Comparison of ENCODE assay signal across 1 cellular context in the genomic region with DNA sequence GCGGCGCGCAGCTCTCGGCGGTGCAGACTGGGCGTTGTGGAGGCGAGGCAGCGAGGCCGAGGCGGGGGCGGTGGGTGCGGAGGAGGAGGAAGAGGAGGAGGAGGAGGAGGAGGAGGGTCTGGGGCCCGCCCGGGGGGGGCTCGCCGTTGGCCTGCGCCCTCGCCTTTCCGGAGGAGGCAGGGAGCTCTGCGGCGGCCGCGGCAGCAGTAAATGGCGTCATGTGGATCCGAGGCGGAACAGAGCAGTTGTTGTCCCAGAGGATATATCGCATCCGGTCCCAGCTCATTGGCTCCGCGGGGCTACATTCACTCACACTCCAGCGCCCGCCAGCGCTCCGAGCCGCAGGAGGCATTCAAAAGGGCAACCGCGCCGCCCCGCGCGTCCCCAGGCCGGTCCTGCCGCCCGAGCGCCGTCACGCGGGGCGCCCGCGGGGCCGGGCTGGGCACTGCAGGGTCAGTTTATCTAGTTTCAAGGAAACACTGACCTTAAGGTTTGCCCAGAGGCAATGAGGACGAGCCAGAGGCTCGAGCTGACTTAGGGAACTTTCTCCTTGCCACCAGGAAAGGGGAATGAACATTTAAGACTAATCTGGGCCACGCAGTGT.
TF ChIP-seq lines count a peak whose summit lies in the region.

A gene with protein sequence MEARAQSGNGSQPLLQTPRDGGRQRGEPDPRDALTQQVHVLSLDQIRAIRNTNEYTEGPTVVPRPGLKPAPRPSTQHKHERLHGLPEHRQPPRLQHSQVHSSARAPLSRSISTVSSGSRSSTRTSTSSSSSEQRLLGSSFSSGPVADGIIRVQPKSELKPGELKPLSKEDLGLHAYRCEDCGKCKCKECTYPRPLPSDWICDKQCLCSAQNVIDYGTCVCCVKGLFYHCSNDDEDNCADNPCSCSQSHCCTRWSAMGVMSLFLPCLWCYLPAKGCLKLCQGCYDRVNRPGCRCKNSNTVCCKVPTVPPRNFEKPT (minus strand): TSS at position 29 of the 604 bp plus-strand sequence. CDS start 3,421 bp downstream, outside the sequence.

TF ChIP-seq in HepG2, 621 proteins besides CTCF, POLR2A, EP300 and RAD21 (continued from another document and continues in another):
- TF ChIP-seq ZNF589 (CRISPR knock-in tag; conservative IDR thresholded peaks at IDR 0.05): no peak
- TF ChIP-seq, protein P1, sequence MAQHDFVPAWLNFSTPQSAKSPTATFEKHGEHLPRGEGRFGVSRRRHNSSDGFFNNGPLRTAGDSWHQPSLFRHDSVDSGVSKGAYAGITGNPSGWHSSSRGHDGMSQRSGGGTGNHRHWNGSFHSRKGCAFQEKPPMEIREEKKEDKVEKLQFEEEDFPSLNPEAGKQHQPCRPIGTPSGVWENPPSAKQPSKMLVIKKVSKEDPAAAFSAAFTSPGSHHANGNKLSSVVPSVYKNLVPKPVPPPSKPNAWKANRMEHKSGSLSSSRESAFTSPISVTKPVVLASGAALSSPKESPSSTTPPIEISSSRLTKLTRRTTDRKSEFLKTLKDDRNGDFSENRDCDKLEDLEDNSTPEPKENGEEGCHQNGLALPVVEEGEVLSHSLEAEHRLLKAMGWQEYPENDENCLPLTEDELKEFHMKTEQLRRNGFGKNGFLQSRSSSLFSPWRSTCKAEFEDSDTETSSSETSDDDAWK (CRISPR knock-in tag; IDR thresholded peaks at IDR 0.05): no peak
- TF ChIP-seq, protein P2, sequence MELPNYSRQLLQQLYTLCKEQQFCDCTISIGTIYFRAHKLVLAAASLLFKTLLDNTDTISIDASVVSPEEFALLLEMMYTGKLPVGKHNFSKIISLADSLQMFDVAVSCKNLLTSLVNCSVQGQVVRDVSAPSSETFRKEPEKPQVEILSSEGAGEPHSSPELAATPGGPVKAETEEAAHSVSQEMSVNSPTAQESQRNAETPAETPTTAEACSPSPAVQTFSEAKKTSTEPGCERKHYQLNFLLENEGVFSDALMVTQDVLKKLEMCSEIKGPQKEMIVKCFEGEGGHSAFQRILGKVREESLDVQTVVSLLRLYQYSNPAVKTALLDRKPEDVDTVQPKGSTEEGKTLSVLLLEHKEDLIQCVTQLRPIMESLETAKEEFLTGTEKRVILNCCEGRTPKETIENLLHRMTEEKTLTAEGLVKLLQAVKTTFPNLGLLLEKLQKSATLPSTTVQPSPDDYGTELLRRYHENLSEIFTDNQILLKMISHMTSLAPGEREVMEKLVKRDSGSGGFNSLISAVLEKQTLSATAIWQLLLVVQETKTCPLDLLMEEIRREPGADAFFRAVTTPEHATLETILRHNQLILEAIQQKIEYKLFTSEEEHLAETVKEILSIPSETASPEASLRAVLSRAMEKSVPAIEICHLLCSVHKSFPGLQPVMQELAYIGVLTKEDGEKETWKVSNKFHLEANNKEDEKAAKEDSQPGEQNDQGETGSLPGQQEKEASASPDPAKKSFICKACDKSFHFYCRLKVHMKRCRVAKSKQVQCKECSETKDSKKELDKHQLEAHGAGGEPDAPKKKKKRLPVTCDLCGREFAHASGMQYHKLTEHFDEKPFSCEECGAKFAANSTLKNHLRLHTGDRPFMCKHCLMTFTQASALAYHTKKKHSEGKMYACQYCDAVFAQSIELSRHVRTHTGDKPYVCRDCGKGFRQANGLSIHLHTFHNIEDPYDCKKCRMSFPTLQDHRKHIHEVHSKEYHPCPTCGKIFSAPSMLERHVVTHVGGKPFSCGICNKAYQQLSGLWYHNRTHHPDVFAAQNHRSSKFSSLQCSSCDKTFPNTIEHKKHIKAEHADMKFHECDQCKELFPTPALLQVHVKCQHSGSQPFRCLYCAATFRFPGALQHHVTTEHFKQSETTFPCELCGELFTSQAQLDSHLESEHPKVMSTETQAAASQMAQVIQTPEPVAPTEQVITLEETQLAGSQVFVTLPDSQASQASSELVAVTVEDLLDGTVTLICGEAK (IDR thresholded peaks at IDR 0.05): no peak
- TF ChIP-seq, protein P2 (CRISPR knock-in tag; IDR thresholded peaks at IDR 0.05): no peak
- no peak for TF ChIP-seq ZBTB3 (CRISPR knock-in tag; IDR thresholded peaks at IDR 0.05; ENCODE audit: borderline replicate concordance, low read depth)
- TF ChIP-seq ZNF713 (CRISPR knock-in tag; IDR thresholded peaks at IDR 0.05): no peak
- TF ChIP-seq, protein P3, sequence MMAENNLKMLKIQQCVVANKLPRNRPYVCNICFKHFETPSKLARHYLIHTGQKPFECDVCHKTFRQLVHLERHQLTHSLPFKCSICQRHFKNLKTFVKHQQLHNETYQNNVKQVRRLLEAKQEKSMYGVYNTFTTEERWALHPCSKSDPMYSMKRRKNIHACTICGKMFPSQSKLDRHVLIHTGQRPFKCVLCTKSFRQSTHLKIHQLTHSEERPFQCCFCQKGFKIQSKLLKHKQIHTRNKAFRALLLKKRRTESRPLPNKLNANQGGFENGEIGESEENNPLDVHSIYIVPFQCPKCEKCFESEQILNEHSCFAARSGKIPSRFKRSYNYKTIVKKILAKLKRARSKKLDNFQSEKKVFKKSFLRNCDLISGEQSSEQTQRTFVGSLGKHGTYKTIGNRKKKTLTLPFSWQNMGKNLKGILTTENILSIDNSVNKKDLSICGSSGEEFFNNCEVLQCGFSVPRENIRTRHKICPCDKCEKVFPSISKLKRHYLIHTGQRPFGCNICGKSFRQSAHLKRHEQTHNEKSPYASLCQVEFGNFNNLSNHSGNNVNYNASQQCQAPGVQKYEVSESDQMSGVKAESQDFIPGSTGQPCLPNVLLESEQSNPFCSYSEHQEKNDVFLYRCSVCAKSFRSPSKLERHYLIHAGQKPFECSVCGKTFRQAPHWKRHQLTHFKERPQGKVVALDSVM (CRISPR knock-in tag; IDR thresholded peaks at IDR 0.05): peak; percentile 32; the same call in 1 of the 2 replicates
- TF ChIP-seq, protein P4, sequence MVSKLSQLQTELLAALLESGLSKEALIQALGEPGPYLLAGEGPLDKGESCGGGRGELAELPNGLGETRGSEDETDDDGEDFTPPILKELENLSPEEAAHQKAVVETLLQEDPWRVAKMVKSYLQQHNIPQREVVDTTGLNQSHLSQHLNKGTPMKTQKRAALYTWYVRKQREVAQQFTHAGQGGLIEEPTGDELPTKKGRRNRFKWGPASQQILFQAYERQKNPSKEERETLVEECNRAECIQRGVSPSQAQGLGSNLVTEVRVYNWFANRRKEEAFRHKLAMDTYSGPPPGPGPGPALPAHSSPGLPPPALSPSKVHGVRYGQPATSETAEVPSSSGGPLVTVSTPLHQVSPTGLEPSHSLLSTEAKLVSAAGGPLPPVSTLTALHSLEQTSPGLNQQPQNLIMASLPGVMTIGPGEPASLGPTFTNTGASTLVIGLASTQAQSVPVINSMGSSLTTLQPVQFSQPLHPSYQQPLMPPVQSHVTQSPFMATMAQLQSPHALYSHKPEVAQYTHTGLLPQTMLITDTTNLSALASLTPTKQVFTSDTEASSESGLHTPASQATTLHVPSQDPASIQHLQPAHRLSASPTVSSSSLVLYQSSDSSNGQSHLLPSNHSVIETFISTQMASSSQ (IDR thresholded peaks at IDR 0.05; ENCODE audit: low read depth): no peak
- TF ChIP-seq, protein P4 (CRISPR knock-in tag; IDR thresholded peaks at IDR 0.05; ENCODE audit: borderline replicate concordance): no peak
- no peak for TF ChIP-seq ZNF678 (CRISPR knock-in tag; IDR thresholded peaks at IDR 0.05)
- TF ChIP-seq ZMYM4 (CRISPR knock-in tag; IDR thresholded peaks at IDR 0.05): peak; percentile 81
- TF ChIP-seq, protein P5, sequence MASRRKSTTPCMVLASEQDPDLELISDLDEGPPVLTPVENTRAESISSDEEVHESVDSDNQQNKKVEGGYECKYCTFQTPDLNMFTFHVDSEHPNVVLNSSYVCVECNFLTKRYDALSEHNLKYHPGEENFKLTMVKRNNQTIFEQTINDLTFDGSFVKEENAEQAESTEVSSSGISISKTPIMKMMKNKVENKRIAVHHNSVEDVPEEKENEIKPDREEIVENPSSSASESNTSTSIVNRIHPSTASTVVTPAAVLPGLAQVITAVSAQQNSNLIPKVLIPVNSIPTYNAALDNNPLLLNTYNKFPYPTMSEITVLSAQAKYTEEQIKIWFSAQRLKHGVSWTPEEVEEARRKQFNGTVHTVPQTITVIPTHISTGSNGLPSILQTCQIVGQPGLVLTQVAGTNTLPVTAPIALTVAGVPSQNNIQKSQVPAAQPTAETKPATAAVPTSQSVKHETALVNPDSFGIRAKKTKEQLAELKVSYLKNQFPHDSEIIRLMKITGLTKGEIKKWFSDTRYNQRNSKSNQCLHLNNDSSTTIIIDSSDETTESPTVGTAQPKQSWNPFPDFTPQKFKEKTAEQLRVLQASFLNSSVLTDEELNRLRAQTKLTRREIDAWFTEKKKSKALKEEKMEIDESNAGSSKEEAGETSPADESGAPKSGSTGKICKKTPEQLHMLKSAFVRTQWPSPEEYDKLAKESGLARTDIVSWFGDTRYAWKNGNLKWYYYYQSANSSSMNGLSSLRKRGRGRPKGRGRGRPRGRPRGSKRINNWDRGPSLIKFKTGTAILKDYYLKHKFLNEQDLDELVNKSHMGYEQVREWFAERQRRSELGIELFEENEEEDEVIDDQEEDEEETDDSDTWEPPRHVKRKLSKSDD (CRISPR knock-in tag; IDR thresholded peaks at IDR 0.05; ENCODE audit: low read depth): no peak
- no peak for TF ChIP-seq CBX2 (IDR thresholded peaks at IDR 0.05; ENCODE audit: low read depth, low read length)
- no peak for TF ChIP-seq CBX2 (CRISPR knock-in tag; IDR thresholded peaks at IDR 0.05; ENCODE audit: low read depth)
- TF ChIP-seq KLF13 (CRISPR knock-in tag; IDR thresholded peaks at IDR 0.05): no peak
- no peak for TF ChIP-seq KDM4B (CRISPR knock-in tag; IDR thresholded peaks at IDR 0.05)
- TF ChIP-seq ZNF556 (CRISPR knock-in tag; IDR thresholded peaks at IDR 0.05; ENCODE audit: borderline replicate concordance): no peak
- peak; percentile 76 for TF ChIP-seq TAF1 (CRISPR knock-in tag; IDR thresholded peaks at IDR 0.05)
- TF ChIP-seq, protein P6, sequence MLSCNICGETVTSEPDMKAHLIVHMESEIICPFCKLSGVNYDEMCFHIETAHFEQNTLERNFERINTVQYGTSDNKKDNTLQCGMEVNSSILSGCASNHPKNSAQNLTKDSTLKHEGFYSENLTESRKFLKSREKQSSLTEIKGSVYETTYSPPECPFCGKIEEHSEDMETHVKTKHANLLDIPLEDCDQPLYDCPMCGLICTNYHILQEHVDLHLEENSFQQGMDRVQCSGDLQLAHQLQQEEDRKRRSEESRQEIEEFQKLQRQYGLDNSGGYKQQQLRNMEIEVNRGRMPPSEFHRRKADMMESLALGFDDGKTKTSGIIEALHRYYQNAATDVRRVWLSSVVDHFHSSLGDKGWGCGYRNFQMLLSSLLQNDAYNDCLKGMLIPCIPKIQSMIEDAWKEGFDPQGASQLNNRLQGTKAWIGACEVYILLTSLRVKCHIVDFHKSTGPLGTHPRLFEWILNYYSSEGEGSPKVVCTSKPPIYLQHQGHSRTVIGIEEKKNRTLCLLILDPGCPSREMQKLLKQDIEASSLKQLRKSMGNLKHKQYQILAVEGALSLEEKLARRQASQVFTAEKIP (CRISPR knock-in tag; IDR thresholded peaks at IDR 0.05; ENCODE audit: borderline replicate concordance): no peak
- TF ChIP-seq NR2F1 (CRISPR knock-in tag; IDR thresholded peaks at IDR 0.05): no peak
- TF ChIP-seq, protein P7, sequence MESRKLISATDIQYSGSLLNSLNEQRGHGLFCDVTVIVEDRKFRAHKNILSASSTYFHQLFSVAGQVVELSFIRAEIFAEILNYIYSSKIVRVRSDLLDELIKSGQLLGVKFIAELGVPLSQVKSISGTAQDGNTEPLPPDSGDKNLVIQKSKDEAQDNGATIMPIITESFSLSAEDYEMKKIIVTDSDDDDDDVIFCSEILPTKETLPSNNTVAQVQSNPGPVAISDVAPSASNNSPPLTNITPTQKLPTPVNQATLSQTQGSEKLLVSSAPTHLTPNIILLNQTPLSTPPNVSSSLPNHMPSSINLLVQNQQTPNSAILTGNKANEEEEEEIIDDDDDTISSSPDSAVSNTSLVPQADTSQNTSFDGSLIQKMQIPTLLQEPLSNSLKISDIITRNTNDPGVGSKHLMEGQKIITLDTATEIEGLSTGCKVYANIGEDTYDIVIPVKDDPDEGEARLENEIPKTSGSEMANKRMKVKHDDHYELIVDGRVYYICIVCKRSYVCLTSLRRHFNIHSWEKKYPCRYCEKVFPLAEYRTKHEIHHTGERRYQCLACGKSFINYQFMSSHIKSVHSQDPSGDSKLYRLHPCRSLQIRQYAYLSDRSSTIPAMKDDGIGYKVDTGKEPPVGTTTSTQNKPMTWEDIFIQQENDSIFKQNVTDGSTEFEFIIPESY (CRISPR knock-in tag; IDR thresholded peaks at IDR 0.05): no peak
